Comparison of ENCODE assay signal across 7 cellular contexts in genomic region chr5:65480306-65480865, GRCh38. TPM values are rescaled to one million over a fixed set of nuclear protein-coding genes. Genes with fewer than 3 reads are reported as not detected.
DNase-seq lines count a peak whose midpoint lies in the region; ATAC-seq, FAIRE-seq and TF ChIP-seq lines count a peak whose summit lies in the region.

No MANE protein-coding gene starts in this region.

- TF ChIP-seq POLR2A in Peyer's patch (IDR thresholded peaks at IDR 0.05) (no peak), GM12878 (IDR thresholded peaks at IDR 0.05; ENCODE audit: low read depth, low read length) (no peak), sigmoid colon (IDR thresholded peaks at IDR 0.05) (no peak)

- H3K27me3 ChIP-seq in Peyer's patch: no peaks in the 10 kb centered on the region
- H3K27me3 ChIP-seq in GM12878 (replicated peaks in 1 of 2; ENCODE audit: control insufficient read depth in 2 of 2, insufficient read depth in 2 of 2, low read length in 1 of 2): no peaks in the 10 kb centered on the region
- no peaks in the 10 kb centered on the region for H3K27me3 ChIP-seq in iPS DF 6.9 (ENCODE audit: control insufficient read depth, insufficient read depth, low read length)
- H3K27me3 ChIP-seq in sigmoid colon: no peaks in the 10 kb centered on the region

- peak; percentile 40 for TF ChIP-seq RAD21 in GM12878 (IDR thresholded peaks at IDR 0.05; ENCODE audit: insufficient read depth, low read depth, low read length)

- H3K36me3 Mint-ChIP-seq in progenitor cell of endocrine pancreas (ENCODE audit: insufficient read depth): no peaks in the 10 kb centered on the region

- peak overlapping the region; percentile 32 to 59 (median 44) for H3K4me3 ChIP-seq in Peyer's patch
- H3K4me3 ChIP-seq in GM12878: peak overlapping the region; percentile 79
- H3K4me3 ChIP-seq in iPS DF 6.9 (ENCODE audit: low read length): peak overlapping the region; percentile 33; the same call in 1 of the 2 replicates
- peak overlapping the region; percentile 47 to 63 (median 56) for H3K4me3 ChIP-seq in sigmoid colon

- WGBS in GM12878 (ENCODE audit: insufficient coverage, insufficient replicate concordance, low lambda C conversion rate, missing lambda C conversion rate): 2% methylated on average over 15 of the region's 15 CpGs
- no CpG with 5 or more reads among the region's 15 CpGs for WGBS in iPS DF 6.9 (ENCODE audit: insufficient coverage, insufficient read length)
- 1% methylated on average over 15 of the region's 15 CpGs for WGBS in sigmoid colon, 2 donors

- ATAC-seq in HG03097 (IDR thresholded peaks at IDR 0.05; ENCODE audit: low FRiP score, unreplicated experiment): peak; percentile 33
- peak; percentile 62 for ATAC-seq in GM12878

- no peaks in the 10 kb centered on the region for H3K9me3 Mint-ChIP-seq in progenitor cell of endocrine pancreas (ENCODE audit: low read depth)

- BruUV-seq in GM12878 (replicated peaks; lab: Mats Ljungman, UMichigan): no TSS peak

- no peaks in the 10 kb centered on the region for H3K9me3 ChIP-seq in Peyer's patch
- no peaks in the 10 kb centered on the region for H3K9me3 ChIP-seq in GM12878 (replicated peaks; ENCODE audit: control insufficient read depth, insufficient read depth, low read length)
- H3K9me3 ChIP-seq in iPS DF 6.9 (ENCODE audit: control insufficient read depth, insufficient read depth, low read length): no peaks in the 10 kb centered on the region
- no peaks in the 10 kb centered on the region for H3K9me3 ChIP-seq in sigmoid colon

- peak overlapping the region; percentile 98 for H2AFZ ChIP-seq in GM12878 (ENCODE audit: control insufficient read depth, low read depth, low read length)

- DNase-seq in Peyer's patch: peak; percentile 50 to 76 (median 60)
- peak; percentile 24 for DNase-seq in GM12878 (ENCODE audit: low read depth, low spot score)
- DNase-seq in iPS DF 6.9 (ENCODE audit: low read depth, low spot score): no peak
- DNase-seq in sigmoid colon: peak; percentile 96
- no peak for DNase-seq in progenitor cell of endocrine pancreas (ENCODE audit: low spot score, unreplicated experiment)

- in situ Hi-C loops in GM12878 (cut with MboI): loop anchor here (5.0 to 10.0 kb wide), 3 partner anchors 508 to 846 kb away; no protein-coding TSS in a partner anchor

- H3K4me1 ChIP-seq in Peyer's patch (peaks cover 0 to 26% (median 3%) of the 10 kb centered on the region in 4 donors), GM12878 (ENCODE audit: control insufficient read depth, insufficient read depth, low read length) (peaks cover 4% of the 10 kb centered on the region; the same call in 1 of the 2 replicates), iPS DF 6.9 (ENCODE audit: control insufficient read depth, insufficient read depth, low read length) (0 out of 2 replicates have a peak, but pooled peaks cover 1% of the 10 kb centered on the region), sigmoid colon (peaks cover 0 to 36% (median 17%) of the 10 kb centered on the region in 4 donors)

- peak overlapping the region; percentile 70; the same call in 1 of the 2 replicates for H3K9ac ChIP-seq in GM12878 (ENCODE audit: control insufficient read depth, insufficient read depth, low read length)

- peaks cover 1% of the 10 kb centered on the region; the same call in 1 of the 2 replicates for H3K79me2 ChIP-seq in GM12878 (ENCODE audit: control insufficient read depth, insufficient read depth, low read length)

- POLR2A ChIA-PET in GM12878 (lab: Charles Lee): interaction anchor here (0.6 to 1.7 kb wide), 8 partner anchors 9 to 709 kb away, joined by 3 to 6 read pairs (median 3); no protein-coding TSS in a partner anchor

- TF ChIP-seq CTCF in GM12872 (IDR thresholded peaks at IDR 0.05; ENCODE audit: insufficient read depth, low read depth, low read length): peak; percentile 18; the same call in 1 of the 3 replicates
- TF ChIP-seq CTCF in Peyer's patch (IDR thresholded peaks at IDR 0.05): no peak
- TF ChIP-seq CTCF in GM12878 (IDR thresholded peaks at IDR 0.05 in 2 of 3, conservative IDR thresholded peaks at IDR 0.05 in 1 of 3; ENCODE audit: control insufficient read depth in 2 of 3, extremely low read depth in 1 of 3, insufficient read depth in 1 of 3, low read depth in 3 of 3, low read length in 3 of 3): peak in 1 of 3 experiments; percentile 17; a peak in 1 of 6 replicates
- TF ChIP-seq CTCF in sigmoid colon (IDR thresholded peaks at IDR 0.05): no peak
- TF ChIP-seq CTCF in progenitor cell of endocrine pancreas (IDR thresholded peaks at IDR 0.05; ENCODE audit: unreplicated experiment): no peak

- H4K20me1 ChIP-seq in GM12878 (ENCODE audit: control insufficient read depth, insufficient read depth): no peaks in the 10 kb centered on the region

- SMC1A ChIA-PET in GM12878 (lab: Charles Lee; ENCODE audit: uncharacterized antibody, unreplicated experiment): interaction anchor here (0.6 to 7.1 kb wide), 22 partner anchors 8 to 713 kb away, joined by 3 to 154 read pairs (median 5); partner anchors contain the start of gene SREK1IP1

- H3K36me3 ChIP-seq in Peyer's patch (no peaks in the 10 kb centered on the region), GM12878 (ENCODE audit: control insufficient read depth in 2 of 2, insufficient read depth in 2 of 2, low read length in 1 of 2) (no peaks in the 10 kb centered on the region), iPS DF 6.9 (ENCODE audit: control insufficient read depth, insufficient read depth, low read length) (no peaks in the 10 kb centered on the region), sigmoid colon (no peaks in the 10 kb centered on the region)

- H3K27ac Mint-ChIP-seq in progenitor cell of endocrine pancreas: no peak overlapping the region

- intact Hi-C loops in GM12878 (cut with micrococcal nuclease; ENCODE audit: unreplicated experiment): loop anchor here (5.0 to 10.0 kb wide), 4 partner anchors 56 to 433 kb away; no protein-coding TSS in a partner anchor
- intact Hi-C loops in sigmoid colon (cut with DNase I): loop anchor here (5.0 kb wide), 2 partner anchors 82 to 713 kb away; partner anchors contain the start of genes CENPK, CWC27, PPWD1 and SREK1IP1

- no peak for TF ChIP-seq EP300 in GM12878 (IDR thresholded peaks at IDR 0.05; ENCODE audit: borderline replicate concordance in 1 of 2, control insufficient read depth in 1 of 2, low read depth in 2 of 2, low read length in 2 of 2)
- TF ChIP-seq EP300 in sigmoid colon (IDR thresholded peaks at IDR 0.05): peak; percentile 30 to 75 (median 52)

- no peaks in the 10 kb centered on the region for H3K27me3 Mint-ChIP-seq in progenitor cell of endocrine pancreas

- FAIRE-seq in GM12878 (lab: Jason Lieb, UNC): peak; percentile 56

- RAD21 ChIA-PET in GM12878 (lab: Charles Lee; ENCODE audit: unreplicated experiment): interaction anchor here (0.6 to 7.7 kb wide), 16 partner anchors 8 to 841 kb away, joined by 3 to 168 read pairs (median 5); no protein-coding TSS in a partner anchor

- CTCF ChIA-PET in GM12878 (lab: Yijun Ruan, JAX): interaction anchor here (0.6 to 7.7 kb wide), 13 partner anchors 18 to 669 kb away, joined by 3 to 192 read pairs (median 5); no protein-coding TSS in a partner anchor

- no peak overlapping the region for H3K4me3 Mint-ChIP-seq in progenitor cell of endocrine pancreas (ENCODE audit: low read depth)

- H3K27ac ChIP-seq in Peyer's patch (peak overlapping the region; percentile 48 to 84 (median 62)), GM12878 (ENCODE audit: control insufficient read depth, insufficient read depth) (peak overlapping the region; percentile 43), iPS DF 6.9 (ENCODE audit: low read length) (no peak overlapping the region), sigmoid colon (peak overlapping the region; percentile 90 to 97 (median 93))

- H3K4me1 Mint-ChIP-seq in progenitor cell of endocrine pancreas (ENCODE audit: low read depth): peaks cover 16% of the 10 kb centered on the region

- H3K4me2 ChIP-seq in GM12878 (ENCODE audit: control insufficient read depth, insufficient read depth): peak overlapping the region; percentile 99

TF ChIP-seq in GM12878, 131 proteins besides CTCF, POLR2A, EP300 and RAD21 (continues in another document):
- TF ChIP-seq LARP7 (IDR thresholded peaks at IDR 0.05) (no peak), SIN3A (IDR thresholded peaks at IDR 0.05; ENCODE audit: low read depth, low read length) (no peak), YBX1 (IDR thresholded peaks at IDR 0.05) (no peak), MEF2B (IDR thresholded peaks at IDR 0.05; ENCODE audit: partially characterized antibody, poor library complexity, severe bottlenecking) (peak; percentile 13), RAD51 (IDR thresholded peaks at IDR 0.05) (no peak), NRF1 (conservative IDR thresholded peaks at IDR 0.05; ENCODE audit: low read depth, low read length) (no peak), RB1 (IDR thresholded peaks at IDR 0.05; ENCODE audit: borderline replicate concordance) (no peak), IKZF2 (IDR thresholded peaks at IDR 0.05) (0 out of 4 replicates have a peak, but pooled peaks of 1 of the 2 experiments have one; percentile 20), CHD4 (IDR thresholded peaks at IDR 0.05) (no peak), STAT1 (conservative IDR thresholded peaks at IDR 0.05) (no peak), ZNF384 (IDR thresholded peaks at IDR 0.05; ENCODE audit: borderline replicate concordance, low read depth, low read length) (0 out of 2 replicates have a peak, but pooled peaks have one; percentile 8), SREBF2 (IDR thresholded peaks at IDR 0.05; ENCODE audit: low read length) (no peak), RBBP5 (conservative IDR thresholded peaks at IDR 0.05) (no peak)

RNA-seq across cellular contexts. Expression of gene ADAMTS6, which starts 1.3 kb away (rescaled TPM):
- 10 to 100 TPM in 1 of 4 donors, 1 to 10 TPM in 2, under 1 TPM in 1; 0.80 to 13.2 (median 2.2) TPM for total RNA-seq in Peyer's patch
- total RNA-seq in GM12878 (2013; cell fraction: nucleolus; rRNA removed): 64.8 and 65.2 TPM in 2 replicates
- total RNA-seq in GM12878 (2014; rRNA removed): 10.8 and 13.2 TPM in 2 replicates
- 12.0 and 12.3 TPM in 2 replicates for total RNA-seq in GM12878 (2014; rRNA removed; fragmentation: Illumina TruSeq; extraction: Trizol)
- total RNA-seq in GM12878 (2021): 8.8 and 12.3 TPM in 2 replicates
- polyA plus RNA-seq in GM12878 (2011; ENCODE audit: low read depth): 2.0 TPM
- 11.7 and 14.2 TPM in 2 replicates for polyA plus RNA-seq in GM12878 (2011; rRNA removed)
- 8.3 and 8.8 TPM in 2 replicates for polyA plus RNA-seq in GM12878 (2011; cell fraction: cytosol; rRNA removed)
- polyA plus RNA-seq in GM12878 (2011; cell fraction: nucleus; rRNA removed): 36.8 and 51.9 TPM in 2 replicates
- 2.1 and 2.7 TPM in 2 replicates for polyA plus RNA-seq in GM12878 (2012)
- polyA plus RNA-seq in GM12878 (2014; fragmentation: Illumina TruSeq; extraction: Trizol): 5.2 and 8.3 TPM in 2 replicates
- polyA plus RNA-seq in GM12878 (2014; fragmentation: Nextera tagmentation; extraction: Ambion mirVana): 1 to 10 TPM; 1.1 to 1.2 TPM
- polyA plus RNA-seq in GM12878 (2014; rRNA removed): 7.8 and 8.4 TPM in 2 replicates
- polyA plus RNA-seq in GM12878 (2016; fragmentation: Nextera tagmentation; extraction: Ambion mirVana): 1 to 10 TPM; 1.1 to 1.7 TPM
- 51.5 and 72.1 TPM in 2 replicates for polyA minus RNA-seq in GM12878 (2011; rRNA and poly(A)+ RNA removed)
- 10.8 and 16.1 TPM in 2 replicates for polyA minus RNA-seq in GM12878 (2011; cell fraction: cytosol; rRNA and poly(A)+ RNA removed)
- polyA minus RNA-seq in GM12878 (2011; cell fraction: nucleus; rRNA and poly(A)+ RNA removed): 43.0 and 59.6 TPM in 2 replicates
- total RNA-seq in sigmoid colon: 10 to 100 TPM in 1 of 4 donors, 1 to 10 TPM in 3; 3.7 to 18.3 (median 8.2) TPM
- polyA plus RNA-seq in sigmoid colon: under 1 TPM in 1 of 3 donors, not detected in 2; 0.74 TPM
- 12.3 and 13.0 TPM in 2 replicates for total RNA-seq in progenitor cell of endocrine pancreas

Comparison
In these comparisons a context has a peak if more than half of its experiments do, and no peak if none do; other contexts are left out.
1. DNase-seq: peak in Peyer's patch (3 of 3), GM12878 (single experiment) and sigmoid colon (single experiment); none in iPS DF 6.9 (single experiment) and progenitor cell of endocrine pancreas (single experiment).
2. Peak in every context shown above with its lines, with median percentiles within 50 percentile points of each other: H3K4me3 ChIP-seq.